ENCODE assay signal across 19 cellular contexts in genomic region chr7:43123457-43123856, GRCh38. TPM values are rescaled to one million over a fixed set of nuclear protein-coding genes. Genes with fewer than 3 reads are reported as not detected.
DNase-seq lines count a peak whose midpoint lies in the region; ATAC-seq and TF ChIP-seq lines count a peak whose summit lies in the region.
"Had no signal": no experiment of that assay in that cellular context is flagged by ENCODE, and none has a peak within 500 bp of the region (broad histone marks: within the 10 kb centered on the region; RNA-seq: fewer than 3 reads in every experiment).

No MANE protein-coding gene starts in this region.

- no peak for TF ChIP-seq POLR2A in suprapubic skin (IDR thresholded peaks at IDR 0.05)

- CTCF ChIA-PET in WTC11 (lab: Charles Lee) = interaction anchor here (3.1 kb wide), 1 partner anchor 15 kb away, joined by 18 read pairs; no protein-coding TSS in a partner anchor
- CTCF ChIA-PET in activated CD8-positive, alpha-beta T cell treated with anti-CD3 and anti-CD28 coated beads, Interleukin-2, amount 10 ng/mL, durations not matched to agents 7 days and 5 days (lab: Charles Lee) = interaction anchor here (0.8 kb wide), 1 partner anchor 15 kb away, joined by 3 read pairs; no protein-coding TSS in a partner anchor

- no peaks in the 10 kb centered on the region for H3K4me1 ChIP-seq in suprapubic skin
- H3K4me1 ChIP-seq: Caco-2 had no signal

- H3K27me3 Mint-ChIP-seq in WTC11 (ENCODE audit: low read depth) = no peaks in the 10 kb centered on the region
- no peaks in the 10 kb centered on the region for H3K27me3 Mint-ChIP-seq in glutamatergic neuron (ENCODE audit: unreplicated experiment)
- H3K27me3 Mint-ChIP-seq in activated CD8-positive, alpha-beta T cell treated with anti-CD3 and anti-CD28 coated beads, Interleukin-2, amount 10 ng/mL, durations not matched to agents 7 days and 5 days (ENCODE audit: low read depth) = no peaks in the 10 kb centered on the region

- H3K4me3 Mint-ChIP-seq in WTC11 (no peak overlapping the region), glutamatergic neuron (ENCODE audit: unreplicated experiment) (no peak overlapping the region)
- H3K4me3 Mint-ChIP-seq in activated CD8-positive, alpha-beta T cell treated with anti-CD3 and anti-CD28 coated beads, Interleukin-2, amount 10 ng/mL, durations not matched to agents 7 days and 5 days = no peak overlapping the region
- H3K4me3 Mint-ChIP-seq: CD8-positive, alpha-beta T cell; GM23338; H9; HFFc6 had no signal

- no peak overlapping the region for H3K27ac ChIP-seq in suprapubic skin
- H3K27ac ChIP-seq: 22Rv1 had no signal

- H3K36me3 ChIP-seq in MG63 (no peaks in the 10 kb centered on the region), suprapubic skin (no peaks in the 10 kb centered on the region)

- no peak for TF ChIP-seq EP300 in suprapubic skin (IDR thresholded peaks at IDR 0.05)

- TF ChIP-seq CTCF in AG10803 (conservative IDR thresholded peaks at IDR 0.05; ENCODE audit: low read length) = no peak
- TF ChIP-seq CTCF in WTC11 (IDR thresholded peaks at IDR 0.05) = no peak
- TF ChIP-seq CTCF in glutamatergic neuron (IDR thresholded peaks at IDR 0.05; ENCODE audit: partially characterized antibody, unreplicated experiment) = no peak
- TF ChIP-seq CTCF in suprapubic skin (IDR thresholded peaks at IDR 0.05) = no peak
- no peak for TF ChIP-seq CTCF in GM10266 (IDR thresholded peaks at IDR 0.05; ENCODE audit: control insufficient read depth, insufficient read depth, low read depth, missing control alignments)

- H3K4me1 Mint-ChIP-seq in WTC11 = 0 out of 2 replicates have a peak, but pooled peaks cover 3% of the 10 kb centered on the region
- peaks cover 7% of the 10 kb centered on the region for H3K4me1 Mint-ChIP-seq in glutamatergic neuron (ENCODE audit: low read depth, unreplicated experiment)
- no peaks in the 10 kb centered on the region for H3K4me1 Mint-ChIP-seq in activated CD8-positive, alpha-beta T cell treated with anti-CD3 and anti-CD28 coated beads, Interleukin-2, amount 10 ng/mL, durations not matched to agents 7 days and 5 days (ENCODE audit: low read depth)
- H3K4me1 Mint-ChIP-seq: H9 had no signal

- no peak overlapping the region for H3K4me3 ChIP-seq in AG10803 (ENCODE audit: low read length)
- no peak overlapping the region for H3K4me3 ChIP-seq in MG63
- no peak overlapping the region for H3K4me3 ChIP-seq in suprapubic skin
- H3K4me3 ChIP-seq: GM23338 had no signal

- H3K27me3 ChIP-seq in MG63 = no peaks in the 10 kb centered on the region
- H3K27me3 ChIP-seq in suprapubic skin = peaks cover 42% of the 10 kb centered on the region

- no peak for ATAC-seq in WTC11
- ATAC-seq in activated CD8-positive, alpha-beta T cell treated with anti-CD3 and anti-CD28 coated beads, Interleukin-2, amount 10 ng/mL, durations not matched to agents 7 days and 5 days = no peak
- ATAC-seq: CD8-positive, alpha-beta T cell; GM23338; HCT116 had no signal

- POLR2A ChIA-PET in WTC11 (lab: Charles Lee) = no interaction called here
- POLR2A ChIA-PET in activated CD8-positive, alpha-beta T cell treated with anti-CD3 and anti-CD28 coated beads, Interleukin-2, amount 10 ng/mL, durations not matched to agents 7 days and 5 days (lab: Charles Lee) = no interaction called here

- H3K9me3 Mint-ChIP-seq in WTC11 (no peaks in the 10 kb centered on the region), glutamatergic neuron (ENCODE audit: unreplicated experiment) (no peaks in the 10 kb centered on the region)
- H3K9me3 Mint-ChIP-seq in activated CD8-positive, alpha-beta T cell treated with anti-CD3 and anti-CD28 coated beads, Interleukin-2, amount 10 ng/mL, durations not matched to agents 7 days and 5 days (ENCODE audit: insufficient read depth) = no peaks in the 10 kb centered on the region
- H3K9me3 Mint-ChIP-seq: CD8-positive, alpha-beta T cell; GM23338; H9; HFFc6 had no signal

- H3K36me3 Mint-ChIP-seq in WTC11 (no peaks in the 10 kb centered on the region), glutamatergic neuron (ENCODE audit: unreplicated experiment) (peaks cover under 1% of the 10 kb centered on the region)
- no peaks in the 10 kb centered on the region for H3K36me3 Mint-ChIP-seq in activated CD8-positive, alpha-beta T cell treated with anti-CD3 and anti-CD28 coated beads, Interleukin-2, amount 10 ng/mL, durations not matched to agents 7 days and 5 days (ENCODE audit: low read depth)
- H3K36me3 Mint-ChIP-seq: CD8-positive, alpha-beta T cell had no signal

- DNase-seq in AG10803 (ENCODE audit: low read depth) = peak; percentile 60
- peak; percentile 27 for DNase-seq in MG63
- no peak for DNase-seq in WTC11 (ENCODE audit: low spot score)
- DNase-seq in glutamatergic neuron = no peak
- no peak for DNase-seq in NCI-H446 treated with DMSO at 0.1 percent for 48 hours (lab: John Stamatoyannopoulos, UW)
- no peak for DNase-seq in suprapubic skin (ENCODE audit: low spot score in 2 of 2)
- no peak for DNase-seq in activated CD8-positive, alpha-beta T cell treated with anti-CD3 and anti-CD28 coated beads, Interleukin-2, amount 10 ng/mL, durations not matched to agents 7 days and 5 days
- no peak for DNase-seq in GM10266 (ENCODE audit: extremely low spot score)
- DNase-seq: C1 segment of cervical spinal cord; Caco-2; CD8-positive, alpha-beta T cell; DMS153; DND-41; GDM1; H9; HFFc6 had no signal

- 58% methylated on average over 1 of the region's 1 CpG for WGBS in suprapubic skin

- no peaks in the 10 kb centered on the region for H3K9me3 ChIP-seq in MG63
- no peaks in the 10 kb centered on the region for H3K9me3 ChIP-seq in suprapubic skin
- H3K9me3 ChIP-seq: Caco-2 had no signal

- H3K27ac Mint-ChIP-seq in WTC11 = peak overlapping the region; percentile 28; the same call in 1 of the 2 replicates
- peak overlapping the region; percentile 62 for H3K27ac Mint-ChIP-seq in glutamatergic neuron (ENCODE audit: unreplicated experiment)
- no peak overlapping the region for H3K27ac Mint-ChIP-seq in activated CD8-positive, alpha-beta T cell treated with anti-CD3 and anti-CD28 coated beads, Interleukin-2, amount 10 ng/mL, durations not matched to agents 7 days and 5 days
- H3K27ac Mint-ChIP-seq: CD8-positive, alpha-beta T cell; GM23338; H9; HFFc6 had no signal

TF ChIP-seq in WTC11, 78 proteins besides CTCF, POLR2A, EP300 and RAD21 (continues in another document):
- TF ChIP-seq ZNF423 (CRISPR knock-in tag; IDR thresholded peaks at IDR 0.05) (no peak), ZBTB21 (CRISPR knock-in tag; IDR thresholded peaks at IDR 0.05; ENCODE audit: borderline replicate concordance) (no peak), JUN (CRISPR knock-in tag; IDR thresholded peaks at IDR 0.05) (no peak), NR3C1 (CRISPR knock-in tag; conservative IDR thresholded peaks at IDR 0.05; ENCODE audit: low read depth) (no peak), ZNF425 (CRISPR knock-in tag; conservative IDR thresholded peaks at IDR 0.05) (no peak), MYBL2 (CRISPR knock-in tag; IDR thresholded peaks at IDR 0.05) (no peak), ESRRA (CRISPR knock-in tag; IDR thresholded peaks at IDR 0.05; ENCODE audit: borderline replicate concordance) (no peak), USF1 (CRISPR knock-in tag; IDR thresholded peaks at IDR 0.05) (no peak), ATF3 (CRISPR knock-in tag; conservative IDR thresholded peaks at IDR 0.05) (no peak), ETV6 (CRISPR knock-in tag; IDR thresholded peaks at IDR 0.05) (no peak), RELA (CRISPR knock-in tag; IDR thresholded peaks at IDR 0.05; ENCODE audit: borderline replicate concordance) (no peak), MLX (CRISPR knock-in tag; IDR thresholded peaks at IDR 0.05) (no peak), TEAD1 (CRISPR knock-in tag; IDR thresholded peaks at IDR 0.05) (no peak), SMAD3 (CRISPR knock-in tag; IDR thresholded peaks at IDR 0.05; ENCODE audit: borderline replicate concordance) (no peak)

RNA-seq across cellular contexts. Expression of gene HECW1, which starts 11.0 kb away (rescaled TPM):
- 1.7 and 18.4 TPM in 2 replicates for total RNA-seq in MG63 (2014; rRNA removed; shearing (Covaris generic); ENCODE audit: low replicate concordance)
- total RNA-seq in WTC11 (2021) (4.9 to 6.1 TPM (median 5.4 TPM) in 3 replicates), glutamatergic neuron (ENCODE audit: unreplicated experiment) (68.7 TPM), suprapubic skin (under 1 TPM in 3 of 4 donors, not detected in 1; 0.17 to 0.73 (median 0.32) TPM)
- total RNA-seq in activated CD8-positive, alpha-beta T cell treated with anti-CD3 and anti-CD28 coated beads, Interleukin-2, amount 10 ng/mL, durations not matched to agents 7 days and 5 days = not detected
- total RNA-seq: CD8-positive, alpha-beta T cell had no signal

Comparison
In these comparisons a context has a peak if more than half of its experiments do, and no peak if none do; other contexts are left out.
1. DNase-seq: peak in AG10803 (single experiment) and MG63 (single experiment); none in WTC11 (single experiment), glutamatergic neuron (single experiment), NCI-H446 treated with DMSO at 0.1 percent for 48 hours (single experiment), suprapubic skin (0 of 2), activated CD8-positive, alpha-beta T cell treated with anti-CD3 and anti-CD28 coated beads, Interleukin-2, amount 10 ng/mL, durations not matched to agents 7 days and 5 days (single experiment) and GM10266 (single experiment).